ENCODE assay signal across 9 cellular contexts in the genomic region with DNA sequence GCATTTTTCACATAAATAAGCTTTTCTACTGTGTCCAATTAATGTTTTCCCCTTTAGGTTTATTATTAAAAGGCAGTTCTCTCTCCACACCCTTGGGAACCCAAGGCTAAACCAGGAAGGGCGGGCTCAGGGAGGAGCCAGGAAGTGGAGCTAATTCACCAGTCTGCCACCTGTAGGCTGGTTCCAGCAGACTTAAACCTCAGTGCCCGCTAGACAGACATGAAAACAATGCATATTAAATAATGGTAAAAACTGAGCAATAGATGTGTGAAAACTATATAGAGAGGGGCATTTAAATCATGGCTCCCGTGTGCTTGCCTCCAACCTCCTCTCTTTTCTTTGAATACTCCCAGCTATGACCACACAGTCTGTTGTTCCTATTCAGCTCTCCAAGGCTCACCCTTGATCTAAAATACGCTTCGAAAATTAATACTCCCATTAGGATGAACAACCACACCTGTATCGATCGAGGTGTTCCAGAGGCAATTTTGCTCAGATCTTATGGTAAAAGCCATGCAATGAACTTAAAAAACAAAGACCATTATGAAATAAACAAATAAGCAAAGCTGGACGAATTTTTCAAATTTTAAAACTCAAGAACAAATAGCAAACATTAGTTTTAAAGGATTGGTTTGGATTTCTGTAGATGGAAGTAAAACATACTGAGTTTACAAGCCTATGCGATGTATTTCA.
A peak's percentile ranks its signal among the peaks of the same experiment; 100 is the strongest.
DNase-seq lines count a peak whose midpoint lies in the region; ATAC-seq, FAIRE-seq and TF ChIP-seq lines count a peak whose summit lies in the region.
"Had no signal": no experiment of that assay in that cellular context is flagged by ENCODE, and none has a peak within 500 bp of the region (broad histone marks: within the 10 kb centered on the region; RNA-seq: fewer than 3 reads in every experiment).

No MANE protein-coding gene starts in this region.

- no peak for TF ChIP-seq CTCF in astrocyte (IDR thresholded peaks at IDR 0.05; ENCODE audit: insufficient read depth, low read depth, low read length)

- no peak overlapping the region for H2BK120ac ChIP-seq in mesendoderm (ENCODE audit: low read depth, low read length)

- peaks cover 2% of the 10 kb centered on the region for H3K9me3 Mint-ChIP-seq in astrocyte (ENCODE audit: unreplicated experiment)

- H3K23ac ChIP-seq in mesendoderm (ENCODE audit: low read length): no peak overlapping the region

- H3K79me1 ChIP-seq in mesendoderm (ENCODE audit: low read length): no peaks in the 10 kb centered on the region

- no peak overlapping the region for H3K18ac ChIP-seq in mesendoderm (ENCODE audit: low read length)

- H2BK5ac ChIP-seq in mesendoderm (ENCODE audit: low read length): no peak overlapping the region

- no peak overlapping the region for H3K4me3 ChIP-seq in astrocyte (ENCODE audit: insufficient read depth, low read depth, low read length)
- H3K4me3 ChIP-seq in mesendoderm (ENCODE audit: low read length): no peak overlapping the region

- H3K4me2 ChIP-seq in astrocyte (ENCODE audit: low read length): no peak overlapping the region
- H3K4me2 ChIP-seq in mesendoderm (ENCODE audit: low read length): no peak overlapping the region

- H3K4ac ChIP-seq in mesendoderm (ENCODE audit: low read depth, low read length): no peak overlapping the region

- H3K27ac ChIP-seq in astrocyte (ENCODE audit: low read depth, low read length) (no peak overlapping the region), mesendoderm (ENCODE audit: low read depth, low read length) (no peak overlapping the region)

- peak; percentile 5 for DNase-seq in DMS 273 treated with DMSO at 0.1 percent for 48 hours (lab: John Stamatoyannopoulos, UW)
- DNase-seq in LoVo (ENCODE audit: low spot score): peak; percentile 76
- DNase-seq in astrocyte (ENCODE audit: low read depth): no peak
- peak; percentile 66 for DNase-seq in mesendoderm
- no peak for DNase-seq in stimulated activated naive CD8-positive, alpha-beta T cell treated with anti-CD3 and anti-CD28 coated beads, Interleukin-15, Interleukin-2, amounts not matched to agents 100 U/mL and 50 U/mL, for 24 hours
- DNase-seq in pons (ENCODE audit: low spot score): no peak
- DNase-seq in mesenteric fat pad (ENCODE audit: low spot score): no peak

- H3K36me3 Mint-ChIP-seq in astrocyte (ENCODE audit: low read depth, unreplicated experiment): no peaks in the 10 kb centered on the region

- H4K5ac ChIP-seq in mesendoderm (ENCODE audit: low read length): no peak overlapping the region

- H3K27me3 ChIP-seq in astrocyte (ENCODE audit: insufficient read depth, low read length): peaks cover 53% of the 10 kb centered on the region
- peaks cover 10% of the 10 kb centered on the region for H3K27me3 ChIP-seq in mesendoderm (ENCODE audit: insufficient read depth, low read length, poor library complexity)

- no peak overlapping the region for H4K8ac ChIP-seq in mesendoderm (ENCODE audit: low read depth, low read length)

- H2BK15ac ChIP-seq in mesendoderm (replicated peaks; ENCODE audit: low read depth): no peak overlapping the region

- no peaks in the 10 kb centered on the region for H3K36me3 ChIP-seq in astrocyte (ENCODE audit: insufficient read depth, low read length)
- no peaks in the 10 kb centered on the region for H3K36me3 ChIP-seq in mesendoderm (ENCODE audit: control insufficient read depth, insufficient read depth, low read length)

- no peak overlapping the region for H2AK5ac ChIP-seq in mesendoderm (ENCODE audit: low read length)

- no peak overlapping the region for H3K27ac Mint-ChIP-seq in astrocyte (ENCODE audit: unreplicated experiment)

- FAIRE-seq in astrocyte (lab: Jason Lieb, UNC): no peak
- FAIRE-seq: endometrium had no signal

- H2AFZ ChIP-seq in astrocyte (ENCODE audit: low read depth, low read length): no peak overlapping the region

- no peaks in the 10 kb centered on the region for H3K4me1 Mint-ChIP-seq in astrocyte (ENCODE audit: low read depth, unreplicated experiment)

- peaks cover 19% of the 10 kb centered on the region for H3K27me3 Mint-ChIP-seq in astrocyte (ENCODE audit: low read depth, unreplicated experiment)

- no peak for ATAC-seq in stimulated activated naive CD8-positive, alpha-beta T cell treated with anti-CD3 and anti-CD28 coated beads, Interleukin-15, Interleukin-2, amounts not matched to agents 100 U/mL and 50 U/mL, for 24 hours
- ATAC-seq in GM21390 (IDR thresholded peaks at IDR 0.05; ENCODE audit: unreplicated experiment): no peak

- H3K9me3 ChIP-seq in astrocyte (ENCODE audit: insufficient read depth, low read depth, low read length): no peaks in the 10 kb centered on the region

- H3K4me1 ChIP-seq in astrocyte (ENCODE audit: insufficient read depth, low read length) (peaks cover 5% of the 10 kb centered on the region), mesendoderm (ENCODE audit: control insufficient read depth, low read depth, low read length) (peaks cover 2% of the 10 kb centered on the region)

- H3K56ac ChIP-seq in mesendoderm (ENCODE audit: low read length): no peak overlapping the region

- peaks cover 6% of the 10 kb centered on the region for H4K20me1 ChIP-seq in astrocyte (ENCODE audit: insufficient read depth, low read length)

- no CpG with 5 or more reads among the region's 9 CpGs for WGBS in mesendoderm (ENCODE audit: extremely low coverage, insufficient coverage, low lambda C conversion rate)

- H3K9ac ChIP-seq in astrocyte (ENCODE audit: low read length): no peak overlapping the region
- no peak overlapping the region for H3K9ac ChIP-seq in mesendoderm (ENCODE audit: low read length)

- H3K79me2 ChIP-seq in astrocyte (ENCODE audit: insufficient read depth, low read length) (no peaks in the 10 kb centered on the region), mesendoderm (ENCODE audit: control insufficient read depth, insufficient read depth, low read length) (no peaks in the 10 kb centered on the region)

- peak overlapping the region; percentile 86 for H3K4me3 Mint-ChIP-seq in astrocyte (ENCODE audit: unreplicated experiment)

Comparison
In these comparisons a context has a peak if more than half of its experiments do, and no peak if none do; other contexts are left out.
1. DNase-seq: peak in DMS 273 treated with DMSO at 0.1 percent for 48 hours (single experiment), LoVo (single experiment) and mesendoderm (single experiment); none in astrocyte (single experiment), stimulated activated naive CD8-positive, alpha-beta T cell treated with anti-CD3 and anti-CD28 coated beads, Interleukin-15, Interleukin-2, amounts not matched to agents 100 U/mL and 50 U/mL, for 24 hours (single experiment), pons (single experiment) and mesenteric fat pad (single experiment).